ENCODE assay signal across 10 cellular contexts in the genomic region with DNA sequence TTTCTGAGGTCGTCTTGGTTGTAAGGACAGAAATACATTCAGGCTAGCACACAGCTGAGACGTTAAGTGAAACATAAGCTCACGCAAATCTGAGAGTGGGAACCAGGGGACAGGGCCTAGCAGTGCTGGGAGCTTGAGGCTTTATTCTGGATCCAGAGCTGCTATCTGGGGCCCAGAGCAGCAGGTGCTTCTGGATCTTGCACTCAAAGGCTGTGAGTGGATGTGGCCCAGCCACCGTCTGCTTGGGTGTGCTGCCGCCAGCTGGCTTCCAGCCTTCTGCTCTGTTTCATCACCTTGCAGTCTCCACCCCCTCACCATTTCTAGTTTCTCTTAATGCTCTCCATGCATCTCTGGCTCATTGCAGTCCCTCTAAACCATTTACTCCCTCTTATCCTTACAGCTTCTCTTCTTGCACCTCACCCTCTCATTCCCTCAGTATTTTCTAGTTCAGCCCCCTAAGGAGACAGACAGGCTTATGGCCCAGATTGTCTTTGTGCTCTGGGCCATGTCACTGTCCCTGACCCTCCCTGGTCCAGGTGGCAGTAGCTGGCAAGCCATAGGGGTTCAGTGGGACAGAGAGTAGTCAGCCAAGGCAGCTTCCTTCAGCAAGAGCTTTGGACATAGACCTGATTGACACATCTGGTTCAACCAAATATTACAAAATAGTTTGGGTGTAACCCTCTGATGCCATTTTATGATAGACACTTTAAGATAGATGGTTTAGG. TPM values are rescaled to one million over a fixed set of nuclear protein-coding genes. Genes with fewer than 3 reads are reported as not detected.
DNase-seq lines count a peak whose midpoint lies in the region; ATAC-seq and TF ChIP-seq lines count a peak whose summit lies in the region.
"Had no signal": no experiment of that assay in that cellular context is flagged by ENCODE, and none has a peak within 500 bp of the region (broad histone marks: within the 10 kb centered on the region; RNA-seq: fewer than 3 reads in every experiment).

No MANE protein-coding gene starts in this region.

- no peaks in the 10 kb centered on the region for H3K79me2 ChIP-seq in GM23248 (ENCODE audit: insufficient read depth)

- 58 to 59% methylated on average over 5 of the region's 5 CpGs for WGBS in GM23248 (ENCODE audit: low coverage in 1 of 2, low lambda C conversion rate in 2 of 2, missing lambda C conversion rate in 2 of 2), 2 experiments
- WGBS in esophagus muscularis mucosa, result 45% methylated on average over 5 of the region's 5 CpGs
- 63 to 73% methylated on average over 5 of the region's 5 CpGs for WGBS in tibial nerve, 2 donors

- no peaks in the 10 kb centered on the region for H4K20me1 ChIP-seq in GM23248 (ENCODE audit: insufficient read depth)

- H2AFZ ChIP-seq in GM23248, result no peak overlapping the region

- no peak for TF ChIP-seq EP300 in esophagus muscularis mucosa (IDR thresholded peaks at IDR 0.05)
- no peak for TF ChIP-seq EP300 in tibial nerve (IDR thresholded peaks at IDR 0.05)

- no peaks in the 10 kb centered on the region for H3K36me3 ChIP-seq in GM23248 (ENCODE audit: low read depth)
- no peaks in the 10 kb centered on the region for H3K36me3 ChIP-seq in esophagus muscularis mucosa
- H3K36me3 ChIP-seq in rectal smooth muscle tissue (ENCODE audit: control insufficient read depth, insufficient read depth, low read length), result no peaks in the 10 kb centered on the region
- H3K36me3 ChIP-seq in tibial nerve, result no peaks in the 10 kb centered on the region

- H3K4me2 ChIP-seq in GM23248 (ENCODE audit: unreplicated experiment), result no peak overlapping the region

- DNase-seq in GM23248 (peak; percentile 4), NCI-H510A treated with DMSO at 0.1 percent for 48 hours (lab: John Stamatoyannopoulos, UW) (peak; percentile 86), esophagus muscularis mucosa (ENCODE audit: extremely low spot score) (no peak), tibial nerve (ENCODE audit: low spot score in 2 of 2) (no peak)
- no peak for DNase-seq in stimulated activated CD4-positive, alpha-beta T cell treated with anti-CD3 and anti-CD28 coated beads, Interleukin-4, amount 100 ng/mL, for 24 hours
- DNase-seq: GF-D8 had no signal

- no peaks in the 10 kb centered on the region for H3K9me2 ChIP-seq in GM23248 (ENCODE audit: insufficient read depth)

- in situ Hi-C loops in GM23248 (cut with MboI), result no loop called here

- H3K9me3 ChIP-seq in GM23248 (ENCODE audit: low read depth), result no peaks in the 10 kb centered on the region
- no peaks in the 10 kb centered on the region for H3K9me3 ChIP-seq in esophagus muscularis mucosa
- H3K9me3 ChIP-seq in tibial nerve, result no peaks in the 10 kb centered on the region

- H3K9ac ChIP-seq in GM23248, result no peak overlapping the region
- no peak overlapping the region for H3K9ac ChIP-seq in rectal smooth muscle tissue (ENCODE audit: low read length)

- intact Hi-C loops in esophagus muscularis mucosa (cut with DNase I), result no loop called here

- TF ChIP-seq POLR2A in esophagus muscularis mucosa (IDR thresholded peaks at IDR 0.05; ENCODE audit: low read depth) (no peak), tibial nerve (IDR thresholded peaks at IDR 0.05) (no peak)

- TF ChIP-seq CTCF in esophagus muscularis mucosa (IDR thresholded peaks at IDR 0.05), result peak in 2 of 3 experiments; percentile 8 to 22
- TF ChIP-seq CTCF in tibial nerve (IDR thresholded peaks at IDR 0.05), result no peak

- ATAC-seq in HG02884 (IDR thresholded peaks at IDR 0.05; ENCODE audit: unreplicated experiment), result no peak
- ATAC-seq in GM18519 (IDR thresholded peaks at IDR 0.05; ENCODE audit: low FRiP score, unreplicated experiment), result no peak

- H3K27ac ChIP-seq in GM23248, result no peak overlapping the region
- H3K27ac ChIP-seq in esophagus muscularis mucosa (replicated peaks in 1 of 4), result peak overlapping the region in 1 of 4 donors; percentile 29
- peak overlapping the region; percentile 57 for H3K27ac ChIP-seq in rectal smooth muscle tissue (ENCODE audit: low read depth, low read length)
- no peak overlapping the region for H3K27ac ChIP-seq in tibial nerve
- H3K27ac ChIP-seq: coronary artery had no signal

- H3K4me1 ChIP-seq in GM23248 (ENCODE audit: insufficient read depth) (no peaks in the 10 kb centered on the region), esophagus muscularis mucosa (peaks cover 12 to 26% (median 18%) of the 10 kb centered on the region in 4 donors), rectal smooth muscle tissue (ENCODE audit: control insufficient read depth, insufficient read depth, low read length) (peaks cover 13% of the 10 kb centered on the region), tibial nerve (peaks cover 0 to 9% (median 0%) of the 10 kb centered on the region in 4 donors)

- no peak overlapping the region for H3K4me3 ChIP-seq in GM23248
- no peak overlapping the region for H3K4me3 ChIP-seq in esophagus muscularis mucosa
- no peak overlapping the region for H3K4me3 ChIP-seq in rectal smooth muscle tissue (ENCODE audit: low read length)
- no peak overlapping the region for H3K4me3 ChIP-seq in tibial nerve
- H3K4me3 ChIP-seq: coronary artery had no signal

- H3F3A ChIP-seq in GM23248 (ENCODE audit: insufficient read depth), result no peaks in the 10 kb centered on the region

- no peaks in the 10 kb centered on the region for H3K27me3 ChIP-seq in GM23248 (replicated peaks; ENCODE audit: insufficient read depth)
- H3K27me3 ChIP-seq in esophagus muscularis mucosa, result no peaks in the 10 kb centered on the region
- no peaks in the 10 kb centered on the region for H3K27me3 ChIP-seq in rectal smooth muscle tissue (ENCODE audit: control insufficient read depth, insufficient read depth, low read length)
- H3K27me3 ChIP-seq in tibial nerve, result no peaks in the 10 kb centered on the region

RNA-seq across cellular contexts. Expression of a gene that starts 53.7 kb away (rescaled TPM):
- 1.8 and 3.8 TPM in 2 replicates for total RNA-seq in GM23248 (2014; rRNA removed; shearing (Covaris generic))
- polyA plus RNA-seq in GM23248 (2016; fragmentation: Nextera tagmentation; extraction: Ambion mirVana), result 1.1 and 1.5 TPM in 2 replicates
- total RNA-seq in esophagus muscularis mucosa (100 to 1,000 TPM in 1 of 4 donors, 10 to 100 TPM in 3; 83.5 to 161 (median 95.2) TPM), tibial nerve (100 to 1,000 TPM in 1 of 4 donors, 10 to 100 TPM in 3; 57.3 to 121 (median 76.1) TPM)

Comparison
In these comparisons a context has a peak if more than half of its experiments do, and no peak if none do; other contexts are left out.
1. DNase-seq: peak in GM23248 (single experiment) and NCI-H510A treated with DMSO at 0.1 percent for 48 hours (single experiment); none in esophagus muscularis mucosa (single experiment), tibial nerve (0 of 2) and stimulated activated CD4-positive, alpha-beta T cell treated with anti-CD3 and anti-CD28 coated beads, Interleukin-4, amount 100 ng/mL, for 24 hours (single experiment).
2. CTCF ChIP-seq: peak in esophagus muscularis mucosa (2 of 3); none in tibial nerve (0 of 5).
3. RNA of a gene that starts 53.7 kb away (total RNA-seq): 83.5 to 161 TPM in esophagus muscularis mucosa and 57.3 to 121 TPM in tibial nerve; 1.8 to 3.8 TPM in GM23248; every median in the first group is over 10 times any median in the second.